14 cellular contexts compared by ENCODE assay signal in genomic region chr17:40517981-40518380, GRCh38. TPM values are rescaled to one million over a fixed set of nuclear protein-coding genes. Genes with fewer than 3 reads are reported as not detected.
DNase-seq lines count a peak whose midpoint lies in the region; ATAC-seq and TF ChIP-seq lines count a peak whose summit lies in the region.
"Had no signal": no experiment of that assay in that cellular context is flagged by ENCODE, and none has a peak within 500 bp of the region (broad histone marks: within the 10 kb centered on the region; RNA-seq: fewer than 3 reads in every experiment).

No MANE protein-coding gene starts in this region.

- H3K4me3 ChIP-seq in RWPE2 (ENCODE audit: severe bottlenecking) (no peak overlapping the region), sigmoid colon (no peak overlapping the region), thyroid gland (replicated peaks in 1 of 3) (no peak overlapping the region)
- H3K4me3 ChIP-seq: neural progenitor cell had no signal

- H3K27ac ChIP-seq in RWPE2 (ENCODE audit: poor library complexity, severe bottlenecking) (peak overlapping the region; percentile 100), sigmoid colon (no peak overlapping the region), thyroid gland (peak overlapping the region in 1 of 3 donors; percentile 52)
- H3K27ac ChIP-seq: neural progenitor cell had no signal

- TF ChIP-seq POLR2A in sigmoid colon (IDR thresholded peaks at IDR 0.05) (no peak), thyroid gland (IDR thresholded peaks at IDR 0.05) (no peak)

- intact Hi-C loops in sigmoid colon (cut with DNase I) (no loop called here), thyroid gland (cut with DNase I) (no loop called here)

- peaks cover 89% of the 10 kb centered on the region for H3K4me1 Mint-ChIP-seq in activated CD4-positive, alpha-beta T cell treated with anti-CD3 and anti-CD28 coated beads, Interleukin-2, amount 10 ng/mL, durations not matched to agents 7 days and 5 days
- H3K4me1 Mint-ChIP-seq in chondrocyte (ENCODE audit: low read depth), result peaks cover 66% of the 10 kb centered on the region
- H3K4me1 Mint-ChIP-seq: neural progenitor cell had no signal

- WGBS in sigmoid colon, 2 donors, result 91 to 93% methylated on average over 4 of the region's 4 CpGs
- 94 to 99% methylated on average over 4 of the region's 4 CpGs for WGBS in thyroid gland, 2 donors

- DNase-seq in activated CD4-positive, alpha-beta T cell treated with anti-CD3 and anti-CD28 coated beads, Interleukin-2, amount 10 ng/mL, durations not matched to agents 7 days and 5 days, result no peak
- no peak for DNase-seq in activated CD4-positive, alpha-beta T cell treated with anti-CD3 and anti-CD28 coated beads, Interleukin-2, amount 50 U/mL, for 48 hours
- peak; percentile 15 for DNase-seq in RWPE2 (ENCODE audit: low spot score)
- peak; percentile 29 for DNase-seq in chondrocyte (ENCODE audit: low spot score)
- DNase-seq in sigmoid colon, result peak; percentile 33
- no peak for DNase-seq in epidermal melanocyte (ENCODE audit: insufficient read length, low spot score)
- DNase-seq in thyroid gland, result no peak
- DNase-seq: head of caudate nucleus; MM.1S; NCI-H2227 treated with DMSO at 0.1 percent for 48 hours; stimulated activated CD4-positive, alpha-beta T cell treated with anti-CD3 and anti-CD28 coated beads, Interleukin-12 subunit alpha, Interleukin-12 subunit beta, amount 100 ng/mL, for 4 hours had no signal

- peak overlapping the region; percentile 85 for H3K27ac Mint-ChIP-seq in activated CD4-positive, alpha-beta T cell treated with anti-CD3 and anti-CD28 coated beads, Interleukin-2, amount 10 ng/mL, durations not matched to agents 7 days and 5 days
- no peak overlapping the region for H3K27ac Mint-ChIP-seq in chondrocyte (ENCODE audit: unreplicated experiment)
- H3K27ac Mint-ChIP-seq: neural progenitor cell, type B pancreatic cell had no signal

- POLR2A ChIA-PET in activated CD4-positive, alpha-beta T cell treated with anti-CD3 and anti-CD28 coated beads, Interleukin-2, amount 10 ng/mL, durations not matched to agents 7 days and 5 days (lab: Charles Lee), result interaction anchor here (1.1 to 1.7 kb wide), 5 partner anchors 9 to 38 kb away, joined by 3 to 6 read pairs (median 5); no protein-coding TSS in a partner anchor

- H3K9me3 Mint-ChIP-seq in activated CD4-positive, alpha-beta T cell treated with anti-CD3 and anti-CD28 coated beads, Interleukin-2, amount 10 ng/mL, durations not matched to agents 7 days and 5 days, result peaks cover 8% of the 10 kb centered on the region
- no peaks in the 10 kb centered on the region for H3K9me3 Mint-ChIP-seq in chondrocyte (ENCODE audit: low read depth)
- H3K9me3 Mint-ChIP-seq: neural progenitor cell, type B pancreatic cell had no signal

- H3K27me3 ChIP-seq in RWPE2 (ENCODE audit: insufficient read depth, poor library complexity, severe bottlenecking) (no peaks in the 10 kb centered on the region), sigmoid colon (no peaks in the 10 kb centered on the region), thyroid gland (no peaks in the 10 kb centered on the region)
- H3K27me3 ChIP-seq: neural progenitor cell had no signal

- no peak for TF ChIP-seq EP300 in sigmoid colon (IDR thresholded peaks at IDR 0.05)

- TF ChIP-seq CTCF in RWPE2 (IDR thresholded peaks at IDR 0.05; ENCODE audit: poor library complexity, severe bottlenecking) (no peak), chondrocyte (IDR thresholded peaks at IDR 0.05) (no peak), sigmoid colon (IDR thresholded peaks at IDR 0.05) (no peak), thyroid gland (IDR thresholded peaks at IDR 0.05) (no peak)

- H3K4me3 Mint-ChIP-seq in activated CD4-positive, alpha-beta T cell treated with anti-CD3 and anti-CD28 coated beads, Interleukin-2, amount 10 ng/mL, durations not matched to agents 7 days and 5 days, result peak overlapping the region; percentile 70
- no peak overlapping the region for H3K4me3 Mint-ChIP-seq in chondrocyte (ENCODE audit: unreplicated experiment)
- H3K4me3 Mint-ChIP-seq: neural progenitor cell, type B pancreatic cell had no signal

- no peak for ATAC-seq in RWPE2 (ENCODE audit: low read depth)
- no peak for ATAC-seq in HG02852 (IDR thresholded peaks at IDR 0.05; ENCODE audit: unreplicated experiment)

- no peaks in the 10 kb centered on the region for H3K27me3 Mint-ChIP-seq in activated CD4-positive, alpha-beta T cell treated with anti-CD3 and anti-CD28 coated beads, Interleukin-2, amount 10 ng/mL, durations not matched to agents 7 days and 5 days
- H3K27me3 Mint-ChIP-seq in chondrocyte (ENCODE audit: low read depth), result no peaks in the 10 kb centered on the region

- H3K4me1 ChIP-seq in RWPE2 (ENCODE audit: insufficient read depth, poor library complexity, severe bottlenecking) (peaks cover 72% of the 10 kb centered on the region), sigmoid colon (no peaks in the 10 kb centered on the region), thyroid gland (peaks cover 2 to 24% of the 10 kb centered on the region in 2 donors)
- H3K4me1 ChIP-seq: neural progenitor cell had no signal

- H3K36me3 Mint-ChIP-seq in activated CD4-positive, alpha-beta T cell treated with anti-CD3 and anti-CD28 coated beads, Interleukin-2, amount 10 ng/mL, durations not matched to agents 7 days and 5 days (ENCODE audit: low read depth), result peaks cover 48% of the 10 kb centered on the region
- no peaks in the 10 kb centered on the region for H3K36me3 Mint-ChIP-seq in chondrocyte (ENCODE audit: low read depth)
- H3K36me3 Mint-ChIP-seq: neural progenitor cell, type B pancreatic cell had no signal

- CTCF ChIA-PET in activated CD4-positive, alpha-beta T cell treated with anti-CD3 and anti-CD28 coated beads, Interleukin-2, amount 10 ng/mL, durations not matched to agents 7 days and 5 days (lab: Charles Lee), result interaction anchor here (0.9 to 3.0 kb wide), 11 partner anchors 10 to 160 kb away, joined by 3 to 17 read pairs (median 4); no protein-coding TSS in a partner anchor

- no peaks in the 10 kb centered on the region for H3K9me3 ChIP-seq in RWPE2 (ENCODE audit: severe bottlenecking)
- no peaks in the 10 kb centered on the region for H3K9me3 ChIP-seq in sigmoid colon
- H3K9me3 ChIP-seq in thyroid gland, result no peaks in the 10 kb centered on the region

- H3K36me3 ChIP-seq in RWPE2 (ENCODE audit: low read depth) (peaks cover 5% of the 10 kb centered on the region; the same call in 1 of the 2 replicates), sigmoid colon (no peaks in the 10 kb centered on the region), thyroid gland (no peaks in the 10 kb centered on the region)
- H3K36me3 ChIP-seq: neural progenitor cell had no signal

RNA-seq across cellular contexts. Expression of gene TNS4, which starts 16.6 kb away (rescaled TPM):
- 1 to 10 TPM; 3.5 to 3.7 TPM for total RNA-seq in activated CD4-positive, alpha-beta T cell treated with anti-CD3 and anti-CD28 coated beads, Interleukin-2, amount 10 ng/mL, durations not matched to agents 7 days and 5 days
- total RNA-seq in chondrocyte (0.39 TPM in 1 of 3 replicates, not detected in the others), sigmoid colon (not detected), thyroid gland (10 to 100 TPM in 2 of 4 donors, 1 to 10 TPM in 2; 5.4 to 24.7 (median 16.2) TPM)
- polyA plus RNA-seq in sigmoid colon, result 1 to 10 TPM; 1.2 to 6.9 (median 1.8) TPM

RNA-seq across cellular contexts. Expression of gene CCR7, which starts 47.3 kb away (rescaled TPM):
- 100 to 1,000 TPM; 281 to 323 TPM for total RNA-seq in activated CD4-positive, alpha-beta T cell treated with anti-CD3 and anti-CD28 coated beads, Interleukin-2, amount 10 ng/mL, durations not matched to agents 7 days and 5 days
- total RNA-seq in chondrocyte (not detected in 3 replicates), sigmoid colon (not detected), thyroid gland (1 to 10 TPM in 1 of 4 donors, under 1 TPM in 2, not detected in 1; 0.27 to 1.6 (median 0.93) TPM)
- 10 to 100 TPM in 1 of 3 donors, not detected in 2; 73.5 TPM for polyA plus RNA-seq in sigmoid colon

Comparison
In these comparisons a context has a peak if more than half of its experiments do, and no peak if none do; other contexts are left out.
1. DNase-seq: peak in RWPE2 (single experiment), chondrocyte (single experiment) and sigmoid colon (single experiment); none in activated CD4-positive, alpha-beta T cell treated with anti-CD3 and anti-CD28 coated beads, Interleukin-2, amount 10 ng/mL, durations not matched to agents 7 days and 5 days (single experiment), activated CD4-positive, alpha-beta T cell treated with anti-CD3 and anti-CD28 coated beads, Interleukin-2, amount 50 U/mL, for 48 hours (0 of 2), epidermal melanocyte (single experiment) and thyroid gland (0 of 2).
2. RNA of gene CCR7, which starts 47.3 kb away (total RNA-seq): 281 to 323 TPM in activated CD4-positive, alpha-beta T cell treated with anti-CD3 and anti-CD28 coated beads, Interleukin-2, amount 10 ng/mL, durations not matched to agents 7 days and 5 days; 0.27 to 1.6 TPM in thyroid gland, not detected in chondrocyte and not detected in sigmoid colon; every median in the first group is over 100 times any median in the second.